13 cellular contexts compared by ENCODE assay signal in the genomic region with DNA sequence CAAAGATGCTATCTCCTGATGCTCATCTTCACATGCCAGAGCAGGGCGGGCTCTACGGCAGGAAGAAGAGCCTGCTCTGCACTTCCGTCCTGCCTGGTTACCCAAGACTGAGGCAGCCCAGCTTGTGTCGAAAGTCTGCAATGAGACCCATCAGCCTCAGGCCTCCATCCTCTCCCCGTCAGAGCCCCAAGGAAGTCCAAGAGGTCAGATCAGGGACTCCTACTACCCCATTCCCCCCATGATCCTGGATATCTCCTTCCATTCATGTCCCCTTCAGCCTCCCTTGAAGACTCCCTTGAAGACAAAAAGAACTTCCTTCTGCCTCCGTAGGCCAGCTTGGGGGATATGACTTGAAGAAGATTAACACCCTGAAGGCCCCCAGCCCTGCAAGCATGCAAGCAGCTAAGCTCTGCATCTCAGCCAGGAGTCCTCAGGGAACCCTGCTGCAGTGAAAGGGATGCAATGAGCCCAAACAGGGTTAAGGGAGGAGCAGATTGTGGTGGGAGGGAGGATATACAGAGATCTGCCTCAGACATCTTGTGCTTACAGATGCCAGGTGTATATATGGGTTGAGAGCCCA.
DNase-seq lines count a peak whose midpoint lies in the region; ATAC-seq and TF ChIP-seq lines count a peak whose summit lies in the region.
"Had no signal": no experiment of that assay in that cellular context is flagged by ENCODE, and none has a peak within 500 bp of the region (broad histone marks: within the 10 kb centered on the region; RNA-seq: fewer than 3 reads in every experiment).

No MANE protein-coding gene starts in this region.

- no peaks in the 10 kb centered on the region for H3K9me3 ChIP-seq in colonic mucosa

- H3K27ac ChIP-seq in colonic mucosa, result no peak overlapping the region
- H3K27ac ChIP-seq: BLaER1 treated with 17β-estradiol and CSF1 and Interleukin-3, amounts not matched to agents 10 nM and 100 nM had no signal

- no peaks in the 10 kb centered on the region for H3K27me3 ChIP-seq in colonic mucosa
- H3K27me3 ChIP-seq: BLaER1 treated with 17β-estradiol and CSF1 and Interleukin-3, amounts not matched to agents 10 nM and 100 nM had no signal

- no peak for ATAC-seq in GM18870 (IDR thresholded peaks at IDR 0.05; ENCODE audit: unreplicated experiment)
- ATAC-seq: GM12878 had no signal

- no peak overlapping the region for H3K27ac Mint-ChIP-seq in progenitor cell of endocrine pancreas

- H3K27me3 Mint-ChIP-seq in progenitor cell of endocrine pancreas, result peaks cover 13% of the 10 kb centered on the region

- no peaks in the 10 kb centered on the region for H3K36me3 Mint-ChIP-seq in progenitor cell of endocrine pancreas (ENCODE audit: insufficient read depth)
- H3K36me3 Mint-ChIP-seq: CD4-positive, CD25-positive, alpha-beta regulatory T cell had no signal

- TF ChIP-seq CTCF in colonic mucosa (IDR thresholded peaks at IDR 0.05), result no peak
- TF ChIP-seq CTCF in progenitor cell of endocrine pancreas (IDR thresholded peaks at IDR 0.05; ENCODE audit: unreplicated experiment), result no peak

- no peaks in the 10 kb centered on the region for H3K4me1 ChIP-seq in colonic mucosa

- intact Hi-C loops in colonic mucosa (cut with DNase I), result no loop called here

- H3K9me3 Mint-ChIP-seq in progenitor cell of endocrine pancreas (ENCODE audit: low read depth), result peaks cover 7% of the 10 kb centered on the region

- H3K4me3 ChIP-seq in colonic mucosa, result no peak overlapping the region
- H3K4me3 ChIP-seq: BLaER1 treated with 17β-estradiol and CSF1 and Interleukin-3, amounts not matched to agents 10 nM and 100 nM; GM12878; HAP-1 had no signal

- DNase-seq in MV-4-11 (lab: John Stamatoyannopoulos, UW) (peak; percentile 1), colonic mucosa (peak; percentile 13), islet precursor cell (peak; percentile 15), progenitor cell of endocrine pancreas (ENCODE audit: low spot score, unreplicated experiment) (peak; percentile 2), UCSD-AML1 (lab: John Stamatoyannopoulos, UW; ENCODE audit: unreplicated experiment) (no peak), GF-D8 (lab: John Stamatoyannopoulos, UW) (no peak)
- DNase-seq: ACHN; CD4-positive, CD25-positive, alpha-beta regulatory T cell; GOT3 had no signal

- no peaks in the 10 kb centered on the region for H3K4me1 Mint-ChIP-seq in progenitor cell of endocrine pancreas (ENCODE audit: low read depth)
- H3K4me1 Mint-ChIP-seq: CD4-positive, CD25-positive, alpha-beta regulatory T cell had no signal

- no peaks in the 10 kb centered on the region for H3K36me3 ChIP-seq in colonic mucosa
- H3K36me3 ChIP-seq: BLaER1 treated with 17β-estradiol and CSF1 and Interleukin-3, amounts not matched to agents 10 nM and 100 nM; HAP-1 had no signal

- no peak overlapping the region for H3K9ac ChIP-seq in colonic mucosa (ENCODE audit: low read depth in 2 of 2, low read length in 2 of 2)
- H3K9ac ChIP-seq: BLaER1 treated with 17β-estradiol and CSF1 and Interleukin-3, amounts not matched to agents 10 nM and 100 nM had no signal

- H3K4me3 Mint-ChIP-seq in progenitor cell of endocrine pancreas (ENCODE audit: low read depth), result no peak overlapping the region
- H3K4me3 Mint-ChIP-seq: CD4-positive, CD25-positive, alpha-beta regulatory T cell had no signal

Comparison
In these comparisons a context has a peak if more than half of its experiments do, and no peak if none do; other contexts are left out.
1. DNase-seq: peak in MV-4-11 (single experiment), colonic mucosa (single experiment), islet precursor cell (single experiment) and progenitor cell of endocrine pancreas (single experiment); none in UCSD-AML1 (single experiment) and GF-D8 (single experiment).